ENCODE assay signal across 9 cellular contexts in the genomic region with DNA sequence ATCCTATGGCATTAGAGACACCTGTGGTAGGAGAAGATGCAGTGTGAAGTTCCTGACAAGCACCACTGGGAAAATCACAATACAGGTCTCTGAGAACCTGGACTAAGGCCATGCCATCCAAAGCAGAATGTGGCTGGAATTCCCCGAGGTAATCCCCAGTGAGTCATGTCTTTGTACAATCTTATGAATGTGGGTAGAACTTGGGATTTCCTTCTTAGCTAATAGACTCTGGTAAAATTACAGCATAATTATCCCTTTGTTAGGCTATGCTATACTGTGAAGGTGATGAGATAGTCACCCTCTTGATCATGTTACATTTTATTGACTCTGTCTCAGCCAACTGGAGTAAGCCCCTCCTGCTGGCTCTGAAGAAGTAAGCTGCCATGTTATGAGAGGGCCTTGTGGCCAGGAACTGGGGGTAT.
DNase-seq lines count a peak whose midpoint lies in the region; ATAC-seq and TF ChIP-seq lines count a peak whose summit lies in the region.
"Had no signal": no experiment of that assay in that cellular context is flagged by ENCODE, and none has a peak within 500 bp of the region (broad histone marks: within the 10 kb centered on the region; RNA-seq: fewer than 3 reads in every experiment).

No MANE protein-coding gene starts in this region.

- POLR2A ChIA-PET in HEK293 (lab: Yijun Ruan, JAX) = no interaction called here

- H3K9me3 ChIP-seq in HEK293 (ENCODE audit: control insufficient read depth, insufficient read depth, low read depth, low read length) = no peaks in the 10 kb centered on the region

- ATAC-seq in GM18861 (IDR thresholded peaks at IDR 0.05; ENCODE audit: unreplicated experiment) = peak; percentile 51
- ATAC-seq: activated CD8-positive, alpha-beta memory T cell treated with anti-CD3 and anti-CD28 coated beads, Interleukin-2, amount 10 ng/mL, durations not matched to agents 7 days and 5 days had no signal

- H3K4me3 ChIP-seq in HEK293 (ENCODE audit: low read depth, low read length) (no peak overlapping the region), kidney epithelial cell (ENCODE audit: low read depth, low read length) (no peak overlapping the region)

- CTCF ChIA-PET in HEK293 (lab: Yijun Ruan, JAX) = interaction anchor here (0.6 kb wide), 1 partner anchor 737 kb away, joined by 4 read pairs; no protein-coding TSS in a partner anchor

- peak; percentile 84 for DNase-seq in NCI-H69 (lab: John Stamatoyannopoulos, UW)
- DNase-seq in kidney epithelial cell (ENCODE audit: low read depth) = peak; percentile 86
- no peak for DNase-seq in C1 segment of cervical spinal cord (lab: John Stamatoyannopoulos, UW)
- DNase-seq in NCI-H2029 (lab: John Stamatoyannopoulos, UW) = no peak
- DNase-seq in NCI-H128 (lab: John Stamatoyannopoulos, UW; ENCODE audit: unreplicated experiment) = no peak
- DNase-seq: activated CD8-positive, alpha-beta memory T cell treated with anti-CD3 and anti-CD28 coated beads, Interleukin-2, amount 10 ng/mL, durations not matched to agents 7 days and 5 days; NCI-H510A treated with DMSO at 0.1 percent for 48 hours had no signal

- no peaks in the 10 kb centered on the region for H3K27me3 ChIP-seq in kidney epithelial cell (ENCODE audit: control insufficient read depth, insufficient read depth, low read length)

- no peaks in the 10 kb centered on the region for H3K36me3 ChIP-seq in HEK293 (ENCODE audit: control insufficient read depth in 2 of 2, insufficient read depth in 1 of 2, low read length in 2 of 2)
- no peaks in the 10 kb centered on the region for H3K36me3 ChIP-seq in kidney epithelial cell (ENCODE audit: control insufficient read depth, insufficient read depth, low read length)

- TF ChIP-seq CTCF in HEK293 (tag by site-specific recombination; IDR thresholded peaks at IDR 0.05) = no peak
- TF ChIP-seq CTCF in kidney epithelial cell (IDR thresholded peaks at IDR 0.05; ENCODE audit: insufficient read depth, low read length, poor library complexity, severe bottlenecking) = no peak

- no peak overlapping the region for H3K27ac ChIP-seq in HEK293 (ENCODE audit: extremely low read depth, low read depth, low read length)

- H3K4me1 ChIP-seq in HEK293 (ENCODE audit: control insufficient read depth, insufficient read depth, low read length) = no peaks in the 10 kb centered on the region

TF ChIP-seq in HEK293, 187 proteins besides CTCF, POLR2A, EP300 and RAD21:
- no peak for TF ChIP-seq ZNF37A (tag by site-specific recombination; IDR thresholded peaks at IDR 0.05)
- TF ChIP-seq, protein P1, sequence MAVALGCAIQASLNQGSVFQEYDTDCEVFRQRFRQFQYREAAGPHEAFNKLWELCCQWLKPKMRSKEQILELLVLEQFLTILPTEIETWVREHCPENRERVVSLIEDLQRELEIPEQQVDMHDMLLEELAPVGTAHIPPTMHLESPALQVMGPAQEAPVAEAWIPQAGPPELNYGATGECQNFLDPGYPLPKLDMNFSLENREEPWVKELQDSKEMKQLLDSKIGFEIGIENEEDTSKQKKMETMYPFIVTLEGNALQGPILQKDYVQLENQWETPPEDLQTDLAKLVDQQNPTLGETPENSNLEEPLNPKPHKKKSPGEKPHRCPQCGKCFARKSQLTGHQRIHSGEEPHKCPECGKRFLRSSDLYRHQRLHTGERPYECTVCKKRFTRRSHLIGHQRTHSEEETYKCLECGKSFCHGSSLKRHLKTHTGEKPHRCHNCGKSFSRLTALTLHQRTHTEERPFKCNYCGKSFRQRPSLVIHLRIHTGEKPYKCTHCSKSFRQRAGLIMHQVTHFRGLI (tag by site-specific recombination; IDR thresholded peaks at IDR 0.05) = no peak
- no peak for TF ChIP-seq KLF16 (tag by site-specific recombination; IDR thresholded peaks at IDR 0.05)
- TF ChIP-seq, protein P2, sequence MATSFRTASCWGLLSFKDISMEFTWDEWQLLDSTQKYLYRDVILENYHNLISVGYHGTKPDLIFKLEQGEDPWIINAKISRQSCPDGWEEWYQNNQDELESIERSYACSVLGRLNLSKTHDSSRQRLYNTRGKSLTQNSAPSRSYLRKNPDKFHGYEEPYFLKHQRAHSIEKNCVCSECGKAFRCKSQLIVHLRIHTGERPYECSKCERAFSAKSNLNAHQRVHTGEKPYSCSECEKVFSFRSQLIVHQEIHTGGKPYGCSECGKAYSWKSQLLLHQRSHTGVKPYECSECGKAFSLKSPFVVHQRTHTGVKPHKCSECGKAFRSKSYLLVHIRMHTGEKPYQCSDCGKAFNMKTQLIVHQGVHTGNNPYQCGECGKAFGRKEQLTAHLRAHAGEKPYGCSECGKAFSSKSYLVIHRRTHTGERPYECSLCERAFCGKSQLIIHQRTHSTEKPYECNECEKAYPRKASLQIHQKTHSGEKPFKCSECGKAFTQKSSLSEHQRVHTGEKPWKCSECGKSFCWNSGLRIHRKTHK (tag by site-specific recombination; IDR thresholded peaks at IDR 0.05) = peak; percentile 47; the same call in 1 of the 2 replicates

Comparison
In these comparisons a context has a peak if more than half of its experiments do, and no peak if none do; other contexts are left out.
1. DNase-seq: peak in NCI-H69 (single experiment) and kidney epithelial cell (single experiment); none in C1 segment of cervical spinal cord (0 of 14), NCI-H2029 (single experiment) and NCI-H128 (single experiment).